ENCODE assay signal across 14 cellular contexts in genomic region chr4:101019313-101019712, GRCh38.
A peak's percentile ranks its signal among the peaks of the same experiment; 100 is the strongest.
DNase-seq lines count a peak whose midpoint lies in the region; ATAC-seq and TF ChIP-seq lines count a peak whose summit lies in the region.
"Had no signal": no experiment of that assay in that cellular context is flagged by ENCODE, and none has a peak within 500 bp of the region (broad histone marks: within the 10 kb centered on the region; RNA-seq: fewer than 3 reads in every experiment).

No MANE protein-coding gene starts in this region.

- H3K9ac ChIP-seq in OCI-LY3 (ENCODE audit: low read length) = no peak overlapping the region
- H3K9ac ChIP-seq: BLaER1 had no signal

- H3K4me3 Mint-ChIP-seq in stimulated activated naive CD8-positive, alpha-beta T cell treated with anti-CD3 and anti-CD28 coated beads, Interleukin-15, Interleukin-2, amounts not matched to agents 100 ng/mL and 50 ng/mL, for 24 hours = peak overlapping the region; percentile 1
- peak overlapping the region in 1 of 2 donors; percentile 40 for H3K4me3 Mint-ChIP-seq in stimulated activated naive CD8-positive, alpha-beta T cell treated with anti-CD3 and anti-CD28 coated beads, Interleukin-15, amount 100 ng/mL, for 72 hours

- no peak for ATAC-seq in stimulated activated naive CD8-positive, alpha-beta T cell treated with anti-CD3 and anti-CD28 coated beads, Interleukin-15, amount 100 ng/mL, for 72 hours
- ATAC-seq in GM18517 (IDR thresholded peaks at IDR 0.05; ENCODE audit: unreplicated experiment) (no peak), GM21576 (IDR thresholded peaks at IDR 0.05; ENCODE audit: unreplicated experiment) (no peak)

- H3K36me3 ChIP-seq in OCI-LY3 (replicated peaks; ENCODE audit: low read depth, low read length) = no peaks in the 10 kb centered on the region
- H3K36me3 ChIP-seq in effector memory CD4-positive, alpha-beta T cell (ENCODE audit: control insufficient read depth, insufficient read depth, low read length) = no peaks in the 10 kb centered on the region
- H3K36me3 ChIP-seq: ascending aorta had no signal

- H3K27ac Mint-ChIP-seq in stimulated activated naive CD8-positive, alpha-beta T cell treated with anti-CD3 and anti-CD28 coated beads, Interleukin-15, Interleukin-2, amounts not matched to agents 100 ng/mL and 50 ng/mL, for 24 hours = peak overlapping the region; percentile 23
- H3K27ac Mint-ChIP-seq in stimulated activated naive CD8-positive, alpha-beta T cell treated with anti-CD3 and anti-CD28 coated beads, Interleukin-15, amount 100 ng/mL, for 72 hours = peak overlapping the region in 1 of 2 donors; percentile 20

- no peak overlapping the region for H3K27ac ChIP-seq in OCI-LY3 (ENCODE audit: low read length)
- H3K27ac ChIP-seq in effector memory CD4-positive, alpha-beta T cell (ENCODE audit: insufficient read depth, low read length, poor library complexity, severe bottlenecking) = peak overlapping the region; percentile 46
- H3K27ac ChIP-seq: ascending aorta, BLaER1 had no signal

- H3K27me3 ChIP-seq in OCI-LY3 (ENCODE audit: low read depth, low read length) = peaks cover 21% of the 10 kb centered on the region
- H3K27me3 ChIP-seq in effector memory CD4-positive, alpha-beta T cell (replicated peaks; ENCODE audit: control insufficient read depth, insufficient read depth, low read length, poor library complexity, severe bottlenecking) = no peaks in the 10 kb centered on the region
- H3K27me3 ChIP-seq: ascending aorta, BLaER1 had no signal

- peak overlapping the region; percentile 9; the same call in 1 of the 2 replicates for H3K4me2 ChIP-seq in OCI-LY3 (ENCODE audit: low read length)
- H3K4me2 ChIP-seq: BLaER1 had no signal

- no peak overlapping the region for H3K4me3 ChIP-seq in OCI-LY3 (ENCODE audit: low read length)
- H3K4me3 ChIP-seq in effector memory CD4-positive, alpha-beta T cell (ENCODE audit: insufficient read depth, low read depth, low read length, poor library complexity, severe bottlenecking) = no peak overlapping the region
- H3K4me3 ChIP-seq: ascending aorta, BLaER1 had no signal

- no peak for DNase-seq in stimulated activated naive CD8-positive, alpha-beta T cell treated with anti-CD3 and anti-CD28 coated beads, Interleukin-15, amount 100 ng/mL, for 72 hours
- DNase-seq in effector memory CD4-positive, alpha-beta T cell = no peak
- DNase-seq in NCI-H1092 treated with DMSO at 0.1 percent for 48 hours (lab: John Stamatoyannopoulos, UW) (no peak), NCI-H1092 (lab: John Stamatoyannopoulos, UW) (no peak)
- DNase-seq: effector CD8-positive, alpha-beta T cell; H7; KG1; NCI-H2081 treated with DMSO at 0.1 percent for 48 hours had no signal

- H2AFZ ChIP-seq in OCI-LY3 (ENCODE audit: low read depth, low read length) = no peak overlapping the region

- no peaks in the 10 kb centered on the region for H3K27me3 Mint-ChIP-seq in stimulated activated naive CD8-positive, alpha-beta T cell treated with anti-CD3 and anti-CD28 coated beads, Interleukin-15, Interleukin-2, amounts not matched to agents 100 ng/mL and 50 ng/mL, for 24 hours
- H3K27me3 Mint-ChIP-seq in stimulated activated naive CD8-positive, alpha-beta T cell treated with anti-CD3 and anti-CD28 coated beads, Interleukin-15, amount 100 ng/mL, for 72 hours = peaks cover 6% of the 10 kb centered on the region

- TF ChIP-seq CTCF in OCI-LY3 (IDR thresholded peaks at IDR 0.05; ENCODE audit: low read depth, low read length) = no peak

- peaks cover 4% of the 10 kb centered on the region for H3K36me3 Mint-ChIP-seq in stimulated activated naive CD8-positive, alpha-beta T cell treated with anti-CD3 and anti-CD28 coated beads, Interleukin-15, Interleukin-2, amounts not matched to agents 100 ng/mL and 50 ng/mL, for 24 hours (ENCODE audit: low read depth)

- H3K4me1 Mint-ChIP-seq in stimulated activated naive CD8-positive, alpha-beta T cell treated with anti-CD3 and anti-CD28 coated beads, Interleukin-15, Interleukin-2, amounts not matched to agents 100 ng/mL and 50 ng/mL, for 24 hours (ENCODE audit: low read depth) = peaks cover 75% of the 10 kb centered on the region
- peaks cover 40% of the 10 kb centered on the region for H3K4me1 Mint-ChIP-seq in stimulated activated naive CD8-positive, alpha-beta T cell treated with anti-CD3 and anti-CD28 coated beads, Interleukin-15, amount 100 ng/mL, for 72 hours

- no peaks in the 10 kb centered on the region for H3K9me3 ChIP-seq in OCI-LY3 (ENCODE audit: insufficient read depth, low read length)
- H3K9me3 ChIP-seq in effector memory CD4-positive, alpha-beta T cell (ENCODE audit: control insufficient read depth, low read length) = no peaks in the 10 kb centered on the region
- H3K9me3 ChIP-seq: ascending aorta, BLaER1 had no signal

- no peaks in the 10 kb centered on the region for H3K9me3 Mint-ChIP-seq in stimulated activated naive CD8-positive, alpha-beta T cell treated with anti-CD3 and anti-CD28 coated beads, Interleukin-15, Interleukin-2, amounts not matched to agents 100 ng/mL and 50 ng/mL, for 24 hours
- no peaks in the 10 kb centered on the region for H3K9me3 Mint-ChIP-seq in stimulated activated naive CD8-positive, alpha-beta T cell treated with anti-CD3 and anti-CD28 coated beads, Interleukin-15, amount 100 ng/mL, for 72 hours

- peaks cover 50% of the 10 kb centered on the region for H3K4me1 ChIP-seq in OCI-LY3 (ENCODE audit: low read length)
- H3K4me1 ChIP-seq in effector memory CD4-positive, alpha-beta T cell (ENCODE audit: control insufficient read depth, insufficient read depth, low read length, poor library complexity, severe bottlenecking) = peaks cover 33% of the 10 kb centered on the region

- H4K20me1 ChIP-seq in OCI-LY3 (ENCODE audit: insufficient read depth, low read length) = peaks cover 11% of the 10 kb centered on the region; the same call in 1 of the 2 replicates
- H4K20me1 ChIP-seq: BLaER1 had no signal

- H3K79me2 ChIP-seq in OCI-LY3 (ENCODE audit: low read length) = no peaks in the 10 kb centered on the region
